ENCODE assay signal across 1 cellular context in the genomic region with DNA sequence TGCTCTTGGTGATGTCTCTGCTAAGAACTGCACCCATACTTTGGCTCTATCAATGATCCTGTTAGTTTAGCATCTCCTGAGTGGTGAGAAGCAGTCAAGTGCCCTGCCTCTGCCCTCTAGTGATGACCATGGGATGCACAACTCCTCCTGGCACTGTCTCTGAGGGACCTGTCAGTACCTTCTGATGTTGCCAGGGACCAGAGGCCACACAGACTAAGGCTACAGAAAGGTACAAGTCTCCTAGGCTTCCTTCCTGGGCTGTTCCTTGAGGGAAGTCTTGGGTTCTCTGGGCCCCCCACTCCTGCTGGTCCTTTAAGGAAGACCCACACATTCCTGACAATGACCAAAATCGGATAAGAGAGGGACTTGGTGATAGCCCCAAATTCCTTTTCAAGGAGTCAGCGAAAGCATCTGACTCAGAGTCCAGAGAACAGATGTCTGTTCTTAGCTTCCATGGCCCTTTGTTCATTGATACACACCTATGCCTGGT.
TF ChIP-seq lines count a peak whose summit lies in the region.

No MANE protein-coding gene starts in this region.

TF ChIP-seq in WTC11, 78 proteins besides CTCF, POLR2A, EP300 and RAD21 (continued from another document):
- TF ChIP-seq, protein P1, sequence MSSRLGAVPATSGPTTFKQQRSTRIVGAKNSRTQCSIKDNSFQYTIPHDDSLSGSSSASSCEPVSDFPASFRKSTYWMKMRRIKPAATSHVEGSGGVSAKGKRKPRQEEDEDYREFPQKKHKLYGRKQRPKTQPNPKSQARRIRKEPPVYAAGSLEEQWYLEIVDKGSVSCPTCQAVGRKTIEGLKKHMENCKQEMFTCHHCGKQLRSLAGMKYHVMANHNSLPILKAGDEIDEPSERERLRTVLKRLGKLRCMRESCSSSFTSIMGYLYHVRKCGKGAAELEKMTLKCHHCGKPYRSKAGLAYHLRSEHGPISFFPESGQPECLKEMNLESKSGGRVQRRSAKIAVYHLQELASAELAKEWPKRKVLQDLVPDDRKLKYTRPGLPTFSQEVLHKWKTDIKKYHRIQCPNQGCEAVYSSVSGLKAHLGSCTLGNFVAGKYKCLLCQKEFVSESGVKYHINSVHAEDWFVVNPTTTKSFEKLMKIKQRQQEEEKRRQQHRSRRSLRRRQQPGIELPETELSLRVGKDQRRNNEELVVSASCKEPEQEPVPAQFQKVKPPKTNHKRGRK (CRISPR knock-in tag; IDR thresholded peaks at IDR 0.05; ENCODE audit: borderline replicate concordance), result no peak
